In genomic region chr15:76116138-76116885, GRCh38 we compare ENCODE assay signal across 21 cellular contexts. TPM values are rescaled to one million over a fixed set of nuclear protein-coding genes. Genes with fewer than 3 reads are reported as not detected.
DNase-seq lines count a peak whose midpoint lies in the region; ATAC-seq, FAIRE-seq and TF ChIP-seq lines count a peak whose summit lies in the region.
"Had no signal": no experiment of that assay in that cellular context is flagged by ENCODE, and none has a peak within 500 bp of the region (broad histone marks: within the 10 kb centered on the region; RNA-seq: fewer than 3 reads in every experiment).

No MANE protein-coding gene starts in this region.

- no peak overlapping the region for H4K8ac ChIP-seq in H9 (replicated peaks; ENCODE audit: insufficient read length, low read depth, low read length)
- H4K8ac ChIP-seq in H1 (ENCODE audit: extremely low read depth, insufficient read depth, low read length) = no peak overlapping the region

- H3K4me1 ChIP-seq in H9 (ENCODE audit: insufficient read depth, low read length) (peaks cover 4% of the 10 kb centered on the region; the same call in 1 of the 2 replicates), H1 (replicated peaks in 1 of 4; ENCODE audit: control insufficient read depth in 3 of 4, insufficient read depth in 4 of 4, low read length in 3 of 4) (peaks cover 0 to 10% (median 7%) of the 10 kb centered on the region in 4 experiments; a peak in 6 of 7 replicates), pancreas (peaks cover 0 to 10% (median 0%) of the 10 kb centered on the region in 3 donors)

- H3K27ac ChIP-seq in H9 (ENCODE audit: insufficient read length, low read depth, low read length) (no peak overlapping the region), H1 (ENCODE audit: low read depth, low read length) (no peak overlapping the region), pancreas (peak overlapping the region in 2 of 4 donors; percentile 13 to 30)
- H3K27ac ChIP-seq: C4-2B, HL-60 had no signal

- peak overlapping the region; percentile 32 to 96 (median 41); a peak in 5 of 7 replicates for H3K27ac Mint-ChIP-seq in H9

- TF ChIP-seq EP300 in H1 (IDR thresholded peaks at IDR 0.05; ENCODE audit: borderline replicate concordance in 1 of 2, low read depth in 2 of 2, low read length in 2 of 2) = no peak

- POLR2A ChIA-PET in H1 (lab: Charles Lee; ENCODE audit: partially characterized antibody) = interaction anchor here (0.9 to 4.8 kb wide), 2 partner anchors 23 to 270 kb away, joined by 3 to 15 read pairs; no protein-coding TSS in a partner anchor

- H3K79me1 ChIP-seq in H9 (ENCODE audit: insufficient read depth, low read depth, low read length, poor library complexity, severe bottlenecking) (no peaks in the 10 kb centered on the region), H1 (ENCODE audit: low read depth, low read length) (no peaks in the 10 kb centered on the region)

- H3K4me2 ChIP-seq in H9 (ENCODE audit: insufficient read depth, insufficient read length, low read length) = peak overlapping the region; percentile 23
- peak overlapping the region; percentile 38 to 55 for H3K4me2 ChIP-seq in H1 (ENCODE audit: insufficient read depth in 1 of 2, low read depth in 2 of 2, low read length in 2 of 2)

- H3K9ac ChIP-seq in H9 (ENCODE audit: extremely low read depth, insufficient read length, low read length) = no peak overlapping the region
- no peak overlapping the region for H3K9ac ChIP-seq in H1 (replicated peaks in 1 of 4; ENCODE audit: extremely low read depth in 1 of 4, low read depth in 3 of 4, low read length in 3 of 4)

- H3T11ph ChIP-seq in H9 (ENCODE audit: low read length) = no peak overlapping the region

- no peak overlapping the region for H3K23ac ChIP-seq in H9 (ENCODE audit: insufficient read length, low read depth, low read length)
- no peak overlapping the region for H3K23ac ChIP-seq in H1 (ENCODE audit: insufficient read length)

- peak overlapping the region; percentile 60 for H2AFZ ChIP-seq in H9 (ENCODE audit: low read length)
- peak overlapping the region; percentile 81 for H2AFZ ChIP-seq in H1 (ENCODE audit: low read length)

- H4K20me1 ChIP-seq in H9 (ENCODE audit: control insufficient read depth, insufficient read depth, insufficient read length) (no peaks in the 10 kb centered on the region), H1 (replicated peaks in 1 of 2; ENCODE audit: control insufficient read depth in 1 of 2, insufficient read depth in 2 of 2, low read length in 2 of 2) (no peaks in the 10 kb centered on the region)

- no peak overlapping the region for H2BK5ac ChIP-seq in H9 (ENCODE audit: insufficient read length, low read length)
- H2BK5ac ChIP-seq in H1 (ENCODE audit: low read depth, low read length) = peak overlapping the region; percentile 26; the same call in 1 of the 2 replicates

- TF ChIP-seq POLR2A in H1 (IDR thresholded peaks at IDR 0.05; ENCODE audit: control extremely low read depth in 1 of 2, low read depth in 2 of 2, low read length in 2 of 2) = no peak

- no peaks in the 10 kb centered on the region for H3K23me2 ChIP-seq in H9 (ENCODE audit: insufficient read length, low read depth, low read length, poor library complexity, severe bottlenecking)
- 0 out of 2 replicates have a peak, but pooled peaks cover 2% of the 10 kb centered on the region for H3K23me2 ChIP-seq in H1 (ENCODE audit: low read depth, low read length)

- H3K4ac ChIP-seq in H9 (ENCODE audit: low read depth, low read length) = no peak overlapping the region
- H3K4ac ChIP-seq in H1 (replicated peaks; ENCODE audit: insufficient read length, low read depth, low read length) = no peak overlapping the region

- H3K36me3 ChIP-seq in H1 (ENCODE audit: control insufficient read depth in 2 of 4, insufficient read depth in 4 of 4, low read length in 3 of 4) = no peaks in the 10 kb centered on the region
- H3K36me3 ChIP-seq in pancreas = no peaks in the 10 kb centered on the region

- no peaks in the 10 kb centered on the region for H3K79me2 ChIP-seq in H9 (ENCODE audit: insufficient read depth, low read length)
- no peaks in the 10 kb centered on the region for H3K79me2 ChIP-seq in H1 (ENCODE audit: control insufficient read depth in 1 of 2, insufficient read depth in 2 of 2, low read length in 2 of 2)

- H3K9me3 Mint-ChIP-seq in H9 = peaks cover under 1 to 2% of the 10 kb centered on the region in 2 experiments; a peak in 2 of 5 replicates

- H2BK120ac ChIP-seq in H9 (ENCODE audit: low read depth, low read length, poor library complexity, severe bottlenecking) = no peak overlapping the region
- H2BK120ac ChIP-seq in H1 (replicated peaks; ENCODE audit: low read depth, low read length) = no peak overlapping the region

- H3K36me3 Mint-ChIP-seq in H9 (ENCODE audit: insufficient read depth in 1 of 3, low read depth in 3 of 3) = peaks cover 0 to under 1% (median 0%) of the 10 kb centered on the region in 3 experiments; a peak in 2 of 7 replicates

- H3K14ac ChIP-seq in H9 (ENCODE audit: insufficient read depth, low read length) (no peak overlapping the region), H1 (ENCODE audit: insufficient read length) (no peak overlapping the region)

- H3K56ac ChIP-seq in H9 (ENCODE audit: insufficient read length, low read depth, low read length) (no peak overlapping the region), H1 (replicated peaks; ENCODE audit: insufficient read length, low read depth, low read length) (no peak overlapping the region)

- H3K27me3 ChIP-seq in H9 (ENCODE audit: insufficient read depth, low read length) = no peaks in the 10 kb centered on the region; the same call in 1 of the 2 replicates
- no peaks in the 10 kb centered on the region for H3K27me3 ChIP-seq in H1 (replicated peaks in 1 of 4; ENCODE audit: control insufficient read depth in 3 of 4, extremely low read depth in 1 of 4, insufficient read depth in 3 of 4, low read length in 3 of 4)
- H3K27me3 ChIP-seq in pancreas = no peaks in the 10 kb centered on the region

- H2BK20ac ChIP-seq in H9 (ENCODE audit: low read depth, low read length, poor library complexity, severe bottlenecking) (no peak overlapping the region), H1 (ENCODE audit: low read length) (no peak overlapping the region)

- TF ChIP-seq RAD21 in H1 (IDR thresholded peaks at IDR 0.05 in 1 of 2, conservative IDR thresholded peaks at IDR 0.05 in 1 of 2; ENCODE audit: low read depth in 2 of 2, low read length in 2 of 2) = peak; percentile 9 to 37; a peak in 1 of 4 replicates

- TF ChIP-seq CTCF in H9 (conservative IDR thresholded peaks at IDR 0.05) (0 out of 3 replicates have a peak, but pooled peaks have one; percentile 9), H1 (IDR thresholded peaks at IDR 0.05; ENCODE audit: control extremely low read depth in 1 of 3, insufficient read depth in 1 of 3, low read depth in 1 of 3, low read length in 3 of 3) (peak in 1 of 3 experiments; percentile 15; a peak in 1 of 4 replicates), pancreas (IDR thresholded peaks at IDR 0.05) (no peak)

- H3K4me3 ChIP-seq in H1 (ENCODE audit: extremely low read depth in 1 of 4, insufficient read depth in 2 of 4, low read depth in 3 of 4, low read length in 4 of 4) = peak overlapping the region in 1 of 4 experiments; percentile 21; a peak in 2 of 8 replicates
- no peak overlapping the region for H3K4me3 ChIP-seq in pancreas

- H4K5ac ChIP-seq in H9 (ENCODE audit: insufficient read length, low read depth, low read length) (no peak overlapping the region), H1 (ENCODE audit: insufficient read length, low read depth, low read length) (no peak overlapping the region)

- peak; percentile 50 to 70 (median 60) for ATAC-seq in pancreas
- ATAC-seq: Right ventricle myocardium inferior had no signal

- peaks cover 6% of the 10 kb centered on the region for H3K27me3 Mint-ChIP-seq in H9 (ENCODE audit: low read depth)

- intact Hi-C loops in pancreas (cut with DNase I) = no loop called here

- peak overlapping the region in 1 of 2 experiments; percentile 54; a peak in 4 of 5 replicates for H3K4me3 Mint-ChIP-seq in H9

- peaks cover 18 to 20% of the 10 kb centered on the region in 2 experiments for H3K4me1 Mint-ChIP-seq in H9

- no peaks in the 10 kb centered on the region for H3K9me3 ChIP-seq in H9 (ENCODE audit: control insufficient read depth, low read depth, low read length)
- no peaks in the 10 kb centered on the region for H3K9me3 ChIP-seq in H1 (ENCODE audit: insufficient read depth in 2 of 2, low read depth in 1 of 2, low read length in 1 of 2)
- H3K9me3 ChIP-seq in pancreas = no peaks in the 10 kb centered on the region

- no peak overlapping the region for H2BK15ac ChIP-seq in H9 (ENCODE audit: low read depth, low read length)
- peak overlapping the region; percentile 92; the same call in 1 of the 2 replicates for H2BK15ac ChIP-seq in H1 (ENCODE audit: low read length)

- H2AK5ac ChIP-seq in H9 (ENCODE audit: insufficient read length, low read length) = no peak overlapping the region
- H2AK5ac ChIP-seq in H1 (ENCODE audit: low read depth, low read length) = no peak overlapping the region; the same call in 1 of the 2 replicates

- H4K91ac ChIP-seq in H9 (ENCODE audit: insufficient read length, low read depth, low read length) = no peak overlapping the region
- no peak overlapping the region for H4K91ac ChIP-seq in H1 (replicated peaks; ENCODE audit: insufficient read length, low read length)

- H2BK12ac ChIP-seq in H9 (ENCODE audit: insufficient read length, low read depth, low read length) = no peak overlapping the region
- peak overlapping the region; percentile 7; the same call in 1 of the 2 replicates for H2BK12ac ChIP-seq in H1 (ENCODE audit: low read depth, low read length)

- no CpG with 5 or more reads among the region's 15 CpGs for WGBS in H9 (ENCODE audit: extremely low coverage, insufficient read length, low lambda C conversion rate)
- 44% methylated on average over 15 of the region's 15 CpGs; no CpG with 5 or more reads in 1 of the 2 experiments for WGBS in H1 (ENCODE audit: extremely low coverage in 1 of 2, insufficient coverage in 1 of 2, insufficient read length in 1 of 2, insufficient replicate concordance in 2 of 2, low coverage in 1 of 2, low lambda C conversion rate in 2 of 2, missing lambda C conversion rate in 1 of 2), 2 experiments
- 27 to 28% methylated on average over 15 of the region's 15 CpGs for WGBS in pancreas, 2 donors

- CTCF ChIA-PET in H1 (lab: Charles Lee; ENCODE audit: partially characterized antibody) = interaction anchor here (0.5 to 6.8 kb wide), 12 partner anchors 8 to 255 kb away, joined by 3 to 38 read pairs (median 5); partner anchors contain the start of gene TMEM266

- FAIRE-seq in H1 (lab: Jason Lieb, UNC) = peak; percentile 97
- no peak for FAIRE-seq in pancreas (lab: Jason Lieb, UNC)
- FAIRE-seq: HTR-8/SVneo had no signal

- no peak overlapping the region for H3K18ac ChIP-seq in H9 (ENCODE audit: insufficient read length, low read depth, low read length)
- H3K18ac ChIP-seq in H1 (ENCODE audit: extremely low read depth, low read length) = peak overlapping the region; percentile 55

- DNase-seq in H9 (peak; percentile 78), H1 (ENCODE audit: low read depth in 1 of 2, low spot score in 2 of 2) (peak in 1 of 2 experiments; percentile 54), iPS-NIHi7 (ENCODE audit: extremely low spot score) (peak; percentile 78), pancreas (peak in 2 of 6 donors; percentile 28 to 39), Ammon's horn (ENCODE audit: low spot score) (no peak), NCI-H748 treated with DMSO at 0.1 percent for 48 hours (lab: John Stamatoyannopoulos, UW) (no peak), EL (no peak), NCI-H748 (lab: John Stamatoyannopoulos, UW; ENCODE audit: unreplicated experiment) (no peak)
- DNase-seq: HCEC 1CT, KBM-7, MV-4-11, NCI-H1417, NCI-H187 treated with DMSO at 0.1 percent for 48 hours, NCI-H446, NCI-H69 had no signal

RNA-seq across cellular contexts. Expression of gene TMEM266, which starts 56.5 kb away (rescaled TPM):
- 0.55 and 0.81 TPM in 2 replicates for total RNA-seq in H9 (2021)
- 1.7 and 2.6 TPM in 2 replicates for total RNA-seq in H1 (2021; fragmentation: NEBNext Ultra II Directional; extraction: Animal tissue kit (Norgen Biotek cat#: 25700))
- polyA plus RNA-seq in H1 (2011; rRNA removed) = 2.5 and 2.6 TPM in 2 replicates
- 2.4 TPM for polyA plus RNA-seq in H1 (2011; cell fraction: cytosol; rRNA removed)
- 3.4 TPM for polyA plus RNA-seq in H1 (2011; cell fraction: nucleus; rRNA removed)
- 2.4 to 3.6 TPM (median 3.2 TPM) in 4 replicates for polyA plus RNA-seq in H1 (2012, experiment 1 of 2)
- polyA plus RNA-seq in H1 (2012, experiment 2 of 2) = 3.1 TPM
- polyA plus RNA-seq in H1 (2013, experiment 1 of 2) = 2.0 TPM
- 2.1 TPM for polyA plus RNA-seq in H1 (2013, experiment 2 of 2)
- 2.2 and 2.4 TPM in 2 replicates for polyA minus RNA-seq in H1 (2011; rRNA and poly(A)+ RNA removed)
- 2.8 TPM for polyA minus RNA-seq in H1 (2011; cell fraction: cytosol; rRNA and poly(A)+ RNA removed)
- polyA minus RNA-seq in H1 (2011; cell fraction: nucleus; rRNA and poly(A)+ RNA removed) = 1.4 TPM
- total RNA-seq in pancreas = 1 to 10 TPM; 1.9 to 5.5 (median 4.2) TPM
- polyA plus RNA-seq in pancreas = 1 to 10 TPM; 1.9 to 4.3 TPM
- total RNA-seq: A673, Daoy, Right ventricle myocardium inferior had no signal

Comparison
In these comparisons a context has a peak if more than half of its experiments do, and no peak if none do; other contexts are left out.
1. DNase-seq: peak in H9 (single experiment) and iPS-NIHi7 (single experiment); none in Ammon's horn (single experiment), NCI-H748 treated with DMSO at 0.1 percent for 48 hours (single experiment), EL (single experiment) and NCI-H748 (single experiment).